Comparison of ENCODE assay signal across 12 cellular contexts in genomic region chr18:59907172-59907571, GRCh38. TPM values are rescaled to one million over a fixed set of nuclear protein-coding genes. Genes with fewer than 3 reads are reported as not detected.
DNase-seq lines count a peak whose midpoint lies in the region; ATAC-seq and TF ChIP-seq lines count a peak whose summit lies in the region.
"Had no signal": no experiment of that assay in that cellular context is flagged by ENCODE, and none has a peak within 500 bp of the region (broad histone marks: within the 10 kb centered on the region; RNA-seq: fewer than 3 reads in every experiment).

No MANE protein-coding gene starts in this region.

- H3K9me2 ChIP-seq in SK-N-SH: no peaks in the 10 kb centered on the region

- peaks cover 15% of the 10 kb centered on the region for H4K20me1 ChIP-seq in SK-N-SH (ENCODE audit: insufficient read depth)

- H3K4me1 ChIP-seq in SK-N-SH (ENCODE audit: control insufficient read depth in 1 of 2, insufficient read depth in 2 of 2, low read depth in 1 of 2, low read length in 1 of 2): peaks cover 4 to 29% of the 10 kb centered on the region in 2 experiments

- CTCF ChIA-PET in SK-N-SH (lab: Yijun Ruan, JAX): interaction anchor here (1.1 to 1.5 kb wide), 2 partner anchors 17 to 81 kb away, joined by 3 read pairs; no protein-coding TSS in a partner anchor
- CTCF ChIA-PET in GM10248 (lab: Yijun Ruan, JAX): interaction anchor here (1.7 to 4.0 kb wide), 2 partner anchors 12 to 54 kb away, joined by 4 to 21 read pairs; no protein-coding TSS in a partner anchor

- peaks cover 18 to 21% of the 10 kb centered on the region in 2 experiments for H3K36me3 ChIP-seq in SK-N-SH (replicated peaks in 1 of 2; ENCODE audit: control insufficient read depth in 1 of 2, insufficient read depth in 2 of 2, low read length in 1 of 2)

- peak overlapping the region; percentile 86 to 99 (median 92) for H3K27ac Mint-ChIP-seq in naive B cell
- H3K27ac Mint-ChIP-seq: endodermal cell had no signal

- WGBS in SK-N-SH (ENCODE audit: low lambda C conversion rate): 37% methylated on average over 5 of the region's 5 CpGs

- peaks cover 22% of the 10 kb centered on the region for H3K79me2 ChIP-seq in SK-N-SH (ENCODE audit: insufficient read depth)

- H3F3A ChIP-seq in SK-N-SH (replicated peaks; ENCODE audit: insufficient read depth): peaks cover 59% of the 10 kb centered on the region

- H3K9me3 Mint-ChIP-seq in naive B cell: no peaks in the 10 kb centered on the region
- H3K9me3 Mint-ChIP-seq: endodermal cell had no signal

- TF ChIP-seq EP300 in SK-N-SH (IDR thresholded peaks at IDR 0.05; ENCODE audit: borderline replicate concordance in 1 of 2, low read depth in 1 of 2, low read length in 1 of 2): peak in 1 of 2 experiments; percentile 50; a peak in 1 of 4 replicates

- ATAC-seq in HG02884 (IDR thresholded peaks at IDR 0.05; ENCODE audit: unreplicated experiment) (peak; percentile 13), naive B cell (ENCODE audit: low read depth in 2 of 2) (peak; percentile 20 to 27), HG02678 (IDR thresholded peaks at IDR 0.05; ENCODE audit: unreplicated experiment) (no peak)

- peaks cover 0 to 11% of the 10 kb centered on the region in 2 donors for H3K36me3 Mint-ChIP-seq in naive B cell

- H3K9me3 ChIP-seq in SK-N-SH: no peaks in the 10 kb centered on the region

- TF ChIP-seq CTCF in SK-N-SH (IDR thresholded peaks at IDR 0.05): no peak
- no peak for TF ChIP-seq CTCF in GM10248 (IDR thresholded peaks at IDR 0.05; ENCODE audit: control extremely low read depth, extremely low read depth, low read depth, missing control alignments)

- peak overlapping the region; percentile 5; the same call in 1 of the 2 replicates for H3K9ac ChIP-seq in SK-N-SH

- TF ChIP-seq RAD21 in SK-N-SH (IDR thresholded peaks at IDR 0.05; ENCODE audit: low read length): no peak

- DNase-seq in SIG-M5 treated with dmso at 0.1 percent for 504 hours (lab: John Stamatoyannopoulos, UW; ENCODE audit: unreplicated experiment): peak; percentile 29
- DNase-seq in SIG-M5 (lab: John Stamatoyannopoulos, UW): no peak
- DNase-seq in SK-N-SH: no peak
- DNase-seq in naive B cell: peak; percentile 41
- DNase-seq in GM10248 (ENCODE audit: extremely low spot score): no peak
- no peak for DNase-seq in T1000 (lab: John Stamatoyannopoulos, UW)
- DNase-seq: aorta; endodermal cell; stimulated activated CD8-positive, alpha-beta memory T cell treated with anti-CD3 and anti-CD28 coated beads, Interleukin-4, amount 100 ng/mL, for 48 hours had no signal

- POLR2A ChIA-PET in SK-N-SH (lab: Yijun Ruan, JAX) (no interaction called here), GM10248 (lab: Yijun Ruan, JAX) (interaction anchor here (1.0 kb wide), 1 partner anchor 16 kb away, joined by 3 read pairs; no protein-coding TSS in a partner anchor)

- no peaks in the 10 kb centered on the region for H3K27me3 Mint-ChIP-seq in naive B cell

- H3K27ac ChIP-seq in SK-N-SH (ENCODE audit: low read depth in 2 of 2, low read length in 1 of 2): peak overlapping the region; percentile 56 to 68; a peak in 3 of 4 replicates
- H3K27ac ChIP-seq: VCaP had no signal

- H2AFZ ChIP-seq in SK-N-SH (ENCODE audit: low read depth): peak overlapping the region; percentile 44

- H3K4me3 ChIP-seq in SK-N-SH (ENCODE audit: low read depth in 2 of 2, low read length in 1 of 2): no peak overlapping the region

- peak overlapping the region; percentile 48 to 84 (median 64) for H3K4me3 Mint-ChIP-seq in naive B cell
- H3K4me3 Mint-ChIP-seq: endodermal cell had no signal

- peaks cover 59 to 68% (median 62%) of the 10 kb centered on the region in 3 donors for H3K4me1 Mint-ChIP-seq in naive B cell

- H3K4me2 ChIP-seq in SK-N-SH: no peak overlapping the region

- H3K27me3 ChIP-seq in SK-N-SH (ENCODE audit: insufficient read depth): no peaks in the 10 kb centered on the region

TF ChIP-seq in SK-N-SH, 30 proteins besides CTCF, POLR2A, EP300 and RAD21:
- TF ChIP-seq TCF12 (IDR thresholded peaks at IDR 0.05) (peak; percentile 69), MEF2A (IDR thresholded peaks at IDR 0.05; ENCODE audit: borderline replicate concordance, low read depth) (0 out of 2 replicates have a peak, but pooled peaks have one; percentile 6), FOXM1 (IDR thresholded peaks at IDR 0.05; ENCODE audit: low read depth) (peak; percentile 78; the same call in 1 of the 2 replicates), ZBTB33 (IDR thresholded peaks at IDR 0.05; ENCODE audit: borderline replicate concordance, low read depth) (no peak)
TF ChIP-seq in SK-N-SH: peak in this region for 3.

RNA-seq across cellular contexts. Expression of gene PMAIP1, which starts 7.4 kb away (rescaled TPM):
- 74.5 and 76.9 TPM in 2 replicates for polyA plus RNA-seq in SK-N-SH (2012; rRNA removed)
- 79.4 and 117 TPM in 2 replicates for polyA plus RNA-seq in SK-N-SH (2012; cell fraction: cytosol; rRNA removed)
- 37.4 and 69.3 TPM in 2 replicates for polyA plus RNA-seq in SK-N-SH (2012; cell fraction: nucleus; rRNA removed)
- polyA plus RNA-seq in naive B cell (ENCODE audit: low read depth in 6 of 6): 100 to 1,000 TPM in 5 of 6 donors, 10 to 100 TPM in 1; 94.5 to 224 (median 158) TPM

Comparison
In these comparisons a context has a peak if more than half of its experiments do, and no peak if none do; other contexts are left out.
1. DNase-seq: peak in SIG-M5 treated with dmso at 0.1 percent for 504 hours (single experiment) and naive B cell (single experiment); none in SIG-M5 (single experiment), SK-N-SH (single experiment), GM10248 (single experiment) and T1000 (single experiment).